In genomic region chr2:75199428-75200011, GRCh38 we compare ENCODE assay signal across 8 cellular contexts. TPM values are rescaled to one million over a fixed set of nuclear protein-coding genes. Genes with fewer than 3 reads are reported as not detected.
DNase-seq lines count a peak whose midpoint lies in the region; ATAC-seq and TF ChIP-seq lines count a peak whose summit lies in the region.

TACR1 (minus strand) TSS chr2:75199520; CDS start chr2:75198934, 586 bp downstream.

- DNase-seq in BJ (ENCODE audit: low read depth), result peak; percentile 13
- peak; percentile 53 for DNase-seq in T1000 (lab: John Stamatoyannopoulos, UW)
- DNase-seq in central memory CD8-positive, alpha-beta T cell (ENCODE audit: low spot score in 2 of 2), result peak in 1 of 2 donors; percentile 19
- DNase-seq in kidney glomerular epithelial cell (lab: John Stamatoyannopoulos, UW), result peak; percentile 30
- DNase-seq in stimulated activated CD4-positive, alpha-beta T cell treated with anti-CD3 and anti-CD28 coated beads, Interleukin-15, amount 100 ng/mL, for 48 hours (ENCODE audit: low read depth in 2 of 2), result peak; percentile 9 to 32
- DNase-seq in LoVo (ENCODE audit: low spot score), result no peak

- POLR2A ChIA-PET in BJ (lab: Charles Lee), result no interaction called here

- no peaks in the 10 kb centered on the region for H3K9me3 Mint-ChIP-seq in central memory CD8-positive, alpha-beta T cell

- H3K27me3 Mint-ChIP-seq in central memory CD8-positive, alpha-beta T cell, result peaks cover 84% of the 10 kb centered on the region

- H3K36me3 ChIP-seq in BJ (ENCODE audit: control insufficient read depth, insufficient read depth, low read length), result no peaks in the 10 kb centered on the region

- H3K4me1 Mint-ChIP-seq in central memory CD8-positive, alpha-beta T cell, result no peaks in the 10 kb centered on the region

- ATAC-seq in GM18907 (IDR thresholded peaks at IDR 0.05; ENCODE audit: unreplicated experiment) (peak; percentile 91), HG03457 (IDR thresholded peaks at IDR 0.05; ENCODE audit: unreplicated experiment) (peak; percentile 54)
- peak; percentile 66 for ATAC-seq in central memory CD8-positive, alpha-beta T cell (replicated peaks; ENCODE audit: extremely low read depth, poor library complexity, severe bottlenecking)

- CTCF ChIA-PET in BJ (lab: Yijun Ruan, JAX), result interaction anchor here (0.6 to 3.2 kb wide), 41 partner anchors 8 to 508 kb away, joined by 3 to 16 read pairs (median 4); no protein-coding TSS in a partner anchor

- peaks cover 21% of the 10 kb centered on the region for H3K27me3 ChIP-seq in BJ (ENCODE audit: control insufficient read depth, insufficient read depth, low read length)

- H3K4me3 Mint-ChIP-seq in central memory CD8-positive, alpha-beta T cell, result peak within 1 kb of the TSS; percentile 46

- peak; percentile 90 for TF ChIP-seq CTCF in BJ (IDR thresholded peaks at IDR 0.05; ENCODE audit: insufficient read depth, low read depth, low read length)

- peak within 1 kb of the TSS; percentile 52 for H3K27ac Mint-ChIP-seq in central memory CD8-positive, alpha-beta T cell (ENCODE audit: low read depth)

- H3K36me3 Mint-ChIP-seq in central memory CD8-positive, alpha-beta T cell (ENCODE audit: insufficient read depth), result no peaks in the 10 kb centered on the region

- peak within 1 kb of the TSS; percentile 38 for H3K4me3 ChIP-seq in BJ (ENCODE audit: low read depth, low read length)

RNA-seq across cellular contexts. Expression of gene TACR1, which starts in this region (rescaled TPM):
- 0.04 and 0.07 TPM in 2 replicates for polyA plus RNA-seq in BJ (2011; rRNA removed)
- polyA minus RNA-seq in BJ (2011; rRNA and poly(A)+ RNA removed), result 0.10 TPM in 1 of 2 replicates, not detected in the other

Comparison
In these comparisons a context has a peak if more than half of its experiments do, and no peak if none do; other contexts are left out.
1. Peak in DNase-seq and H3K4me3 ChIP-seq in BJ; RNA of the gene not detected or under 1 TPM.